Comparison of ENCODE assay signal across 1 cellular context in genomic region chr6:130715058-130715457, GRCh38.
TF ChIP-seq lines count a peak whose summit lies in the region.

No MANE protein-coding gene starts in this region.

TF ChIP-seq in GM23338, 12 proteins besides CTCF, POLR2A, EP300 and RAD21 (continued from another document):
- TF ChIP-seq, protein P1, sequence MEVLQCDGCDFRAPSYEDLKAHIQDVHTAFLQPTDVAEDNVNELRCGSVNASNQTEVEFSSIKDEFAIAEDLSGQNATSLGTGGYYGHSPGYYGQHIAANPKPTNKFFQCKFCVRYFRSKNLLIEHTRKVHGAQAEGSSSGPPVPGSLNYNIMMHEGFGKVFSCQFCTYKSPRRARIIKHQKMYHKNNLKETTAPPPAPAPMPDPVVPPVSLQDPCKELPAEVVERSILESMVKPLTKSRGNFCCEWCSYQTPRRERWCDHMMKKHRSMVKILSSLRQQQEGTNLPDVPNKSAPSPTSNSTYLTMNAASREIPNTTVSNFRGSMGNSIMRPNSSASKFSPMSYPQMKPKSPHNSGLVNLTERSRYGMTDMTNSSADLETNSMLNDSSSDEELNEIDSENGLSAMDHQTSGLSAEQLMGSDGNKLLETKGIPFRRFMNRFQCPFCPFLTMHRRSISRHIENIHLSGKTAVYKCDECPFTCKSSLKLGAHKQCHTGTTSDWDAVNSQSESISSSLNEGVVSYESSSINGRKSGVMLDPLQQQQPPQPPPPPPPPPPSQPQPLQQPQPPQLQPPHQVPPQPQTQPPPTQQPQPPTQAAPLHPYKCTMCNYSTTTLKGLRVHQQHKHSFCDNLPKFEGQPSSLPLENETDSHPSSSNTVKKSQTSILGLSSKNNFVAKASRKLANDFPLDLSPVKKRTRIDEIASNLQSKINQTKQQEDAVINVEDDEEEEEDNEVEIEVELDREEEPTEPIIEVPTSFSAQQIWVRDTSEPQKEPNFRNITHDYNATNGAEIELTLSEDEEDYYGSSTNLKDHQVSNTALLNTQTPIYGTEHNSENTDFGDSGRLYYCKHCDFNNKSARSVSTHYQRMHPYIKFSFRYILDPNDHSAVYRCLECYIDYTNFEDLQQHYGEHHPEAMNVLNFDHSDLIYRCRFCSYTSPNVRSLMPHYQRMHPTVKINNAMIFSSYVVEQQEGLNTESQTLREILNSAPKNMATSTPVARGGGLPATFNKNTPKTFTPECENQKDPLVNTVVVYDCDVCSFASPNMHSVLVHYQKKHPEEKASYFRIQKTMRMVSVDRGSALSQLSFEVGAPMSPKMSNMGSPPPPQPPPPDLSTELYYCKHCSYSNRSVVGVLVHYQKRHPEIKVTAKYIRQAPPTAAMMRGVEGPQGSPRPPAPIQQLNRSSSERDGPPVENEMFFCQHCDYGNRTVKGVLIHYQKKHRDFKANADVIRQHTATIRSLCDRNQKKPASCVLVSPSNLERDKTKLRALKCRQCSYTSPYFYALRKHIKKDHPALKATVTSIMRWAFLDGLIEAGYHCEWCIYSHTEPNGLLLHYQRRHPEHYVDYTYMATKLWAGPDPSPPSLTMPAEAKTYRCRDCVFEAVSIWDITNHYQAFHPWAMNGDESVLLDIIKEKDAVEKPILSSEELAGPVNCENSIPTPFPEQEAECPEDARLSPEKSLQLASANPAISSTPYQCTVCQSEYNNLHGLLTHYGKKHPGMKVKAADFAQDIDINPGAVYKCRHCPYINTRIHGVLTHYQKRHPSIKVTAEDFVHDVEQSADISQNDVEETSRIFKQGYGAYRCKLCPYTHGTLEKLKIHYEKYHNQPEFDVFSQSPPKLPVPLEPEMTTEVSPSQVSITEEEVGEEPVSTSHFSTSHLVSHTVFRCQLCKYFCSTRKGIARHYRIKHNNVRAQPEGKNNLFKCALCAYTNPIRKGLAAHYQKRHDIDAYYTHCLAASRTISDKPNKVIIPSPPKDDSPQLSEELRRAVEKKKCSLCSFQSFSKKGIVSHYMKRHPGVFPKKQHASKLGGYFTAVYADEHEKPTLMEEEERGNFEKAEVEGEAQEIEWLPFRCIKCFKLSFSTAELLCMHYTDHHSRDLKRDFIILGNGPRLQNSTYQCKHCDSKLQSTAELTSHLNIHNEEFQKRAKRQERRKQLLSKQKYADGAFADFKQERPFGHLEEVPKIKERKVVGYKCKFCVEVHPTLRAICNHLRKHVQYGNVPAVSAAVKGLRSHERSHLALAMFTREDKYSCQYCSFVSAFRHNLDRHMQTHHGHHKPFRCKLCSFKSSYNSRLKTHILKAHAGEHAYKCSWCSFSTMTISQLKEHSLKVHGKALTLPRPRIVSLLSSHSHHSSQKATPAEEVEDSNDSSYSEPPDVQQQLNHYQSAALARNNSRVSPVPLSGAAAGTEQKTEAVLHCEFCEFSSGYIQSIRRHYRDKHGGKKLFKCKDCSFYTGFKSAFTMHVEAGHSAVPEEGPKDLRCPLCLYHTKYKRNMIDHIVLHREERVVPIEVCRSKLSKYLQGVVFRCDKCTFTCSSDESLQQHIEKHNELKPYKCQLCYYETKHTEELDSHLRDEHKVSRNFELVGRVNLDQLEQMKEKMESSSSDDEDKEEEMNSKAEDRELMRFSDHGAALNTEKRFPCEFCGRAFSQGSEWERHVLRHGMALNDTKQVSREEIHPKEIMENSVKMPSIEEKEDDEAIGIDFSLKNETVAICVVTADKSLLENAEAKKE (CRISPR knock-in tag; IDR thresholded peaks at IDR 0.05), result no peak
- no peak for TF ChIP-seq EZH2 (IDR thresholded peaks at IDR 0.05; ENCODE audit: low read depth, unreplicated experiment)
- TF ChIP-seq CREB1 (CRISPR knock-in tag; IDR thresholded peaks at IDR 0.05; ENCODE audit: low read depth), result no peak
- TF ChIP-seq STAT1 (IDR thresholded peaks at IDR 0.05; ENCODE audit: unreplicated experiment), result no peak
- no peak for TF ChIP-seq EZH2phosphoT487 (IDR thresholded peaks at IDR 0.05; ENCODE audit: unreplicated experiment)
